Comparison of ENCODE assay signal across 32 cellular contexts in genomic region chr5:171023508-171023907, GRCh38.
"Had no signal": no experiment of that assay in that cellular context is flagged by ENCODE, and none has a peak within 500 bp of the region (broad histone marks: within the 10 kb centered on the region; RNA-seq: fewer than 3 reads in every experiment).

No MANE protein-coding gene starts in this region.

- H3K36me3 ChIP-seq: adrenal gland, ascending aorta, cardiac muscle cell, ovary, sigmoid colon, stomach, thyroid gland, upper lobe of left lung, vagina had no signal

- H3K27ac ChIP-seq: adrenal gland, ascending aorta, cardiac muscle cell, ovary, sigmoid colon, stomach, thyroid gland, upper lobe of left lung, vagina had no signal

- H3K4me1 ChIP-seq: adrenal gland, ascending aorta, sigmoid colon, stomach, thyroid gland, upper lobe of left lung, vagina had no signal

- DNase-seq: activated CD4-positive, alpha-beta T cell treated with anti-CD3 and anti-CD28 coated beads for 36 hours; activated CD4-positive, alpha-beta T cell treated with anti-CD3 and anti-CD28 coated beads, Interleukin-2, amount 50 U/mL, for 4 hours; activated CD4-positive, CD25-positive, alpha-beta regulatory T cell; activated effector memory CD4-positive, alpha-beta T cell treated with Interleukin-2 at 50 U/mL for 16 hours; activated naive CD4-positive, alpha-beta T cell treated with Interleukin-2 at 50 U/mL for 16 hours; activated T-cell treated with anti-CD3 and anti-CD28 coated beads for 4 hours; adrenal gland; cortex of kidney; head of caudate nucleus; hippocampal formation; kidney; left colon; mammary epithelial cell; midbrain; naive thymus-derived CD4-positive, alpha-beta T cell; ovary; retina; sigmoid colon; small intestine; stimulated activated CD4-positive, alpha-beta T cell treated with anti-CD3 and anti-CD28 coated beads, Interleukin-1b, Interleukin-23, amount 100 ng/mL, for 48 hours; stimulated activated naive B cell treated with anti-CD40 and anti-IgM and Interleukin-4, amounts not matched to agents 10 μg/mL and 1 μg/mL and 100 μg/mL, for 72 hours; stomach; T-helper 1 cell; thyroid gland; upper lobe of left lung had no signal

- ATAC-seq: activated CD4-positive, alpha-beta T cell treated with anti-CD3 and anti-CD28 coated beads for 36 hours; left colon; naive thymus-derived CD4-positive, alpha-beta T cell; stimulated activated naive B cell treated with anti-CD40 and anti-IgM and Interleukin-4, amounts not matched to agents 10 μg/mL and 1 μg/mL and 100 μg/mL, for 72 hours had no signal

- H3K4me3 ChIP-seq: adrenal gland, ascending aorta, cardiac muscle cell, ovary, sigmoid colon, stomach, thyroid gland, upper lobe of left lung, vagina had no signal

- H3K27me3 Mint-ChIP-seq: activated naive CD8-positive, alpha-beta T cell; brain; progenitor cell of endocrine pancreas; stimulated activated naive B cell treated with anti-CD40 and anti-IgM and Interleukin-4, amounts not matched to agents 10 μg/mL and 1 μg/mL and 100 μg/mL, for 72 hours had no signal

- H3K4me3 Mint-ChIP-seq: activated CD4-positive, alpha-beta T cell treated with anti-CD3 and anti-CD28 coated beads for 36 hours; activated naive CD8-positive, alpha-beta T cell; brain; naive thymus-derived CD4-positive, alpha-beta T cell; stimulated activated naive B cell treated with anti-CD40 and anti-IgM and Interleukin-4, amounts not matched to agents 10 μg/mL and 1 μg/mL and 100 μg/mL, for 72 hours; T-helper 2 cell treated with Interferon-gamma antibody and Interleukin-4, amounts not matched to agents 5 μg/mL and 100 μg/mL, for 36 hours had no signal

- H3K27ac Mint-ChIP-seq: activated CD4-positive, alpha-beta T cell treated with anti-CD3 and anti-CD28 coated beads for 36 hours; activated naive CD8-positive, alpha-beta T cell; brain; naive thymus-derived CD4-positive, alpha-beta T cell; progenitor cell of endocrine pancreas; stimulated activated naive B cell treated with anti-CD40 and anti-IgM and Interleukin-4, amounts not matched to agents 10 μg/mL and 1 μg/mL and 100 μg/mL, for 72 hours; T-helper 2 cell treated with Interferon-gamma antibody and Interleukin-4, amounts not matched to agents 5 μg/mL and 100 μg/mL, for 36 hours had no signal

- H3K4me1 Mint-ChIP-seq: activated CD4-positive, alpha-beta T cell treated with anti-CD3 and anti-CD28 coated beads for 36 hours; brain; naive thymus-derived CD4-positive, alpha-beta T cell; stimulated activated naive B cell treated with anti-CD40 and anti-IgM and Interleukin-4, amounts not matched to agents 10 μg/mL and 1 μg/mL and 100 μg/mL, for 72 hours had no signal

- H3K27me3 ChIP-seq: adrenal gland, ascending aorta, cardiac muscle cell, ovary, sigmoid colon, stomach, thyroid gland, upper lobe of left lung, vagina had no signal

- H3K36me3 Mint-ChIP-seq: activated naive CD8-positive, alpha-beta T cell; naive thymus-derived CD4-positive, alpha-beta T cell; stimulated activated naive B cell treated with anti-CD40 and anti-IgM and Interleukin-4, amounts not matched to agents 10 μg/mL and 1 μg/mL and 100 μg/mL, for 72 hours had no signal

- H3K9me3 ChIP-seq: adrenal gland, ovary, thyroid gland, vagina had no signal

- H3K9me3 Mint-ChIP-seq: T-helper 2 cell treated with Interferon-gamma antibody and Interleukin-4, amounts not matched to agents 5 μg/mL and 100 μg/mL, for 36 hours had no signal
